Comparison of ENCODE assay signal across 12 cellular contexts in genomic region chr14:100536721-100537700, GRCh38. TPM values are rescaled to one million over a fixed set of nuclear protein-coding genes. Genes with fewer than 3 reads are reported as not detected.
A peak's percentile ranks its signal among the peaks of the same experiment; 100 is the strongest.
DNase-seq lines count a peak whose midpoint lies in the region; ATAC-seq and TF ChIP-seq lines count a peak whose summit lies in the region.
"Had no signal": no experiment of that assay in that cellular context is flagged by ENCODE, and none has a peak within 500 bp of the region (broad histone marks: within the 10 kb centered on the region; RNA-seq: fewer than 3 reads in every experiment).

No MANE protein-coding gene starts in this region.

- ATAC-seq in left ventricle myocardium superior = no peak
- no peak for ATAC-seq in GM19351 (IDR thresholded peaks at IDR 0.05; ENCODE audit: unreplicated experiment)
- ATAC-seq: stimulated activated naive B cell treated with anti-CD40 and anti-IgM and Interleukin-4, amounts not matched to agents 10 μg/mL and 1 μg/mL and 100 μg/mL, for 72 hours had no signal

- H3K4ac ChIP-seq in H9 (ENCODE audit: low read depth, low read length) = no peak overlapping the region

- no peaks in the 10 kb centered on the region for H3K23me2 ChIP-seq in H9 (ENCODE audit: insufficient read length, low read depth, low read length, poor library complexity, severe bottlenecking)

- H3K9me3 Mint-ChIP-seq in H9 = no peaks in the 10 kb centered on the region
- H3K9me3 Mint-ChIP-seq: activated T-helper 1 cell treated with anti-CD3 and anti-CD28 coated beads, Interleukin-12 subunit alpha, Interleukin-12 subunit beta, Interleukin-2, Interleukin-4 antibody, amounts not matched to agents 30 ng/mL and 10 ng/mL and 1 ng/mL, durations not matched to agents 14 hours and 24 hours and 36 hours; stimulated activated naive B cell treated with anti-CD40 and anti-IgM and Interleukin-4, amounts not matched to agents 10 μg/mL and 1 μg/mL and 100 μg/mL, for 72 hours had no signal

- H3K9ac ChIP-seq in H9 (ENCODE audit: extremely low read depth, insufficient read length, low read length) = no peak overlapping the region

- peak overlapping the region in 1 of 3 experiments; percentile 71; a peak in 1 of 7 replicates for H3K27ac Mint-ChIP-seq in H9
- H3K27ac Mint-ChIP-seq: activated T-helper 1 cell treated with anti-CD3 and anti-CD28 coated beads, Interleukin-12 subunit alpha, Interleukin-12 subunit beta, Interleukin-2, Interleukin-4 antibody, amounts not matched to agents 30 ng/mL and 10 ng/mL and 1 ng/mL, durations not matched to agents 14 hours and 24 hours and 36 hours; stimulated activated naive B cell treated with anti-CD40 and anti-IgM and Interleukin-4, amounts not matched to agents 10 μg/mL and 1 μg/mL and 100 μg/mL, for 72 hours had no signal

- no peak overlapping the region for H2BK20ac ChIP-seq in H9 (ENCODE audit: low read depth, low read length, poor library complexity, severe bottlenecking)

- no peak overlapping the region for H2AK5ac ChIP-seq in H9 (ENCODE audit: insufficient read length, low read length)

- no peak overlapping the region for H3K18ac ChIP-seq in H9 (ENCODE audit: insufficient read length, low read depth, low read length)

- H4K91ac ChIP-seq in H9 (ENCODE audit: insufficient read length, low read depth, low read length) = no peak overlapping the region

- no peaks in the 10 kb centered on the region; the same call in 1 of the 2 replicates for H3K27me3 ChIP-seq in H9 (ENCODE audit: insufficient read depth, low read length)

- no peak overlapping the region for H3K56ac ChIP-seq in H9 (ENCODE audit: insufficient read length, low read depth, low read length)

- peaks cover 1% of the 10 kb centered on the region; the same call in 1 of the 2 replicates for H3K27me3 Mint-ChIP-seq in H9 (ENCODE audit: low read depth)
- H3K27me3 Mint-ChIP-seq: stimulated activated naive B cell treated with anti-CD40 and anti-IgM and Interleukin-4, amounts not matched to agents 10 μg/mL and 1 μg/mL and 100 μg/mL, for 72 hours had no signal

- H4K5ac ChIP-seq in H9 (ENCODE audit: insufficient read length, low read depth, low read length) = no peak overlapping the region

- no peak overlapping the region for H3K4me2 ChIP-seq in H9 (ENCODE audit: insufficient read depth, insufficient read length, low read length)

- H2BK120ac ChIP-seq in H9 (ENCODE audit: low read depth, low read length, poor library complexity, severe bottlenecking) = no peak overlapping the region

- no peaks in the 10 kb centered on the region for H3K9me3 ChIP-seq in H9 (ENCODE audit: control insufficient read depth, low read depth, low read length)

- H4K8ac ChIP-seq in H9 (replicated peaks; ENCODE audit: insufficient read length, low read depth, low read length) = no peak overlapping the region

- H3K79me1 ChIP-seq in H9 (ENCODE audit: insufficient read depth, low read depth, low read length, poor library complexity, severe bottlenecking) = no peaks in the 10 kb centered on the region

- no peak for TF ChIP-seq CTCF in H9 (conservative IDR thresholded peaks at IDR 0.05)

- WGBS in H9 (ENCODE audit: extremely low coverage, insufficient read length, low lambda C conversion rate) = no CpG with 5 or more reads among the region's 38 CpGs

- H3K36me3 Mint-ChIP-seq in H9 (ENCODE audit: insufficient read depth in 1 of 3, low read depth in 3 of 3) = no peaks in the 10 kb centered on the region

- no peaks in the 10 kb centered on the region for H4K20me1 ChIP-seq in H9 (ENCODE audit: control insufficient read depth, insufficient read depth, insufficient read length)

- H3K14ac ChIP-seq in H9 (ENCODE audit: insufficient read depth, low read length) = no peak overlapping the region

- no peak overlapping the region for H3K23ac ChIP-seq in H9 (ENCODE audit: insufficient read length, low read depth, low read length)

- H3K79me2 ChIP-seq in H9 (ENCODE audit: insufficient read depth, low read length) = no peaks in the 10 kb centered on the region

- H3K27ac ChIP-seq in H9 (ENCODE audit: insufficient read length, low read depth, low read length) (no peak overlapping the region), angular gyrus (ENCODE audit: low read depth, low read length) (peak overlapping the region; percentile 81)

- no peak overlapping the region for H2BK15ac ChIP-seq in H9 (ENCODE audit: low read depth, low read length)

- no peak overlapping the region for H2BK5ac ChIP-seq in H9 (ENCODE audit: insufficient read length, low read length)

- H3K4me1 ChIP-seq in H9 (ENCODE audit: insufficient read depth, low read length) = no peaks in the 10 kb centered on the region

- H2AFZ ChIP-seq in H9 (ENCODE audit: low read length) = no peak overlapping the region

- intact Hi-C loops in left ventricle myocardium superior (cut with micrococcal nuclease) = no loop called here

- peaks cover 9 to 18% of the 10 kb centered on the region in 2 experiments for H3K4me1 Mint-ChIP-seq in H9
- H3K4me1 Mint-ChIP-seq: stimulated activated naive B cell treated with anti-CD40 and anti-IgM and Interleukin-4, amounts not matched to agents 10 μg/mL and 1 μg/mL and 100 μg/mL, for 72 hours had no signal

- no peak overlapping the region for H3T11ph ChIP-seq in H9 (ENCODE audit: low read length)

- peak; percentile 26 for DNase-seq in H9
- DNase-seq in left ventricle myocardium superior = peak; percentile 14
- DNase-seq in stimulated activated CD8-positive, alpha-beta memory T cell treated with anti-CD3 and anti-CD28 coated beads, Interleukin-4, amount 100 ng/mL, for 48 hours = peak; percentile 15
- no peak for DNase-seq in SW 1271 (lab: John Stamatoyannopoulos, UW)
- DNase-seq in SKM-1 (lab: John Stamatoyannopoulos, UW; ENCODE audit: unreplicated experiment) = no peak
- DNase-seq: NCI-H2107; OCI-M1; stimulated activated naive B cell treated with anti-CD40 and anti-IgM and Interleukin-4, amounts not matched to agents 10 μg/mL and 1 μg/mL and 100 μg/mL, for 72 hours had no signal

- H2BK12ac ChIP-seq in H9 (ENCODE audit: insufficient read length, low read depth, low read length) = no peak overlapping the region

- H3K4me3 Mint-ChIP-seq in H9 = no peak overlapping the region
- H3K4me3 Mint-ChIP-seq: activated T-helper 1 cell treated with anti-CD3 and anti-CD28 coated beads, Interleukin-12 subunit alpha, Interleukin-12 subunit beta, Interleukin-2, Interleukin-4 antibody, amounts not matched to agents 30 ng/mL and 10 ng/mL and 1 ng/mL, durations not matched to agents 14 hours and 24 hours and 36 hours; stimulated activated naive B cell treated with anti-CD40 and anti-IgM and Interleukin-4, amounts not matched to agents 10 μg/mL and 1 μg/mL and 100 μg/mL, for 72 hours had no signal

RNA-seq across cellular contexts. Expression of gene BEGAIN, which starts 50.2 kb away (rescaled TPM):
- total RNA-seq in H9 (2021) (2.6 and 2.7 TPM in 2 replicates), left ventricle myocardium superior (0.79 TPM)
- total RNA-seq: LHCN-M2 had no signal

Comparison
In these comparisons a context has a peak if more than half of its experiments do, and no peak if none do; other contexts are left out.
1. DNase-seq: peak in H9 (single experiment), left ventricle myocardium superior (single experiment) and stimulated activated CD8-positive, alpha-beta memory T cell treated with anti-CD3 and anti-CD28 coated beads, Interleukin-4, amount 100 ng/mL, for 48 hours (single experiment); none in SW 1271 (0 of 2) and SKM-1 (single experiment).